8 cellular contexts compared by ENCODE assay signal in the genomic region with DNA sequence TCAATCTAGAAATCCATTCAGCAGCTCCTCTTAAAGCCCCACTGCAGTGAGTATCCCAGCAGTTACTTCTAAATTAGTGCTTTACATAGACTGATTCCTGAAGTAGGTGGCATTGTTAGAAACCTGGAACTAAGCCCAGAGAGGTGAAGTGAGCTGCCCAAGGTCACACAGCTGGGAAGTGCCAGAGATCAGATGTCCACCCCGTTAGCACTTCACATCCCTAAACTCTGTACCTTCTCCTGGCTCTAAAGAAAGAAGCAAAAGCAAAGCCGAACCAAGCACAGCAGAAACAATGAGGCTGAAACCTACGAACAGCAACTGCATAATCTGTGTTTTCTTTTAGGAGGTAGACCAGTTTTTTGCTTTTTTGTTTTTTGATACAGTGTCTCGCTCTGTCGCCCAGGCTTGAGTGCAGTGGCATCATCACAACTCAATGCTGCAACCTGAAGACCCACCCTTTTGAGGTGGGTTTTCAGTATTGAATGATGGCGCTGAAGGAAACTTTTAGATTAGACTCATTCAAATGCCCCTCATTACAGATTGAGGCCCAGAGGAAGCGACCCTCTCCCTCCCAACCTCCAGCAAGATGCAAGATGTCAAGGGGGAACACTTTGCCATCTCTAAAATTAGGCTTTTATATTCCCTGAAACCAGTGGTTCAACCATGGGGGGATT. TPM values are rescaled to one million over a fixed set of nuclear protein-coding genes. Genes with fewer than 3 reads are reported as not detected.
DNase-seq lines count a peak whose midpoint lies in the region; ATAC-seq lines count a peak whose summit lies in the region.

No MANE protein-coding gene starts in this region.

- DNase-seq in activated CD4-positive, alpha-beta T cell treated with anti-CD3 and anti-CD28 coated beads for 36 hours = no peak
- DNase-seq in activated CD4-positive, alpha-beta T cell treated with anti-CD3 and anti-CD28 coated beads, Interleukin-2, amount 50 U/mL, for 4 hours = no peak
- DNase-seq in left lobe of liver (ENCODE audit: low spot score) (no peak), superior temporal gyrus (ENCODE audit: extremely low spot score) (no peak), AG08396 (ENCODE audit: low spot score) (no peak)

- no peak for ATAC-seq in activated CD4-positive, alpha-beta T cell treated with anti-CD3 and anti-CD28 coated beads for 36 hours
- ATAC-seq in left lobe of liver (peak; percentile 1), GM18873 (IDR thresholded peaks at IDR 0.05; ENCODE audit: low FRiP score, unreplicated experiment) (no peak)

- H3K27ac Mint-ChIP-seq in activated CD4-positive, alpha-beta T cell treated with anti-CD3 and anti-CD28 coated beads for 36 hours = peak overlapping the region; percentile 98

- H3K36me3 Mint-ChIP-seq in activated CD4-positive, alpha-beta T cell treated with anti-CD3 and anti-CD28 coated beads for 36 hours (ENCODE audit: low read depth) = peaks cover 8% of the 10 kb centered on the region

- H3K4me3 Mint-ChIP-seq in activated CD4-positive, alpha-beta T cell treated with anti-CD3 and anti-CD28 coated beads for 36 hours = no peak overlapping the region

- intact Hi-C loops in activated CD4-positive, alpha-beta T cell treated with anti-CD3 and anti-CD28 coated beads for 36 hours (cut with DNase I, micrococcal nuclease) = loop anchor here in 1 of 2 experiments (5.0 kb wide), 2 partner anchors 253 to 368 kb away; no protein-coding TSS in a partner anchor

- POLR2A ChIA-PET in activated CD4-positive, alpha-beta T cell treated with anti-CD3 and anti-CD28 coated beads for 36 hours (lab: Charles Lee) = no interaction called here

- CTCF ChIA-PET in activated CD4-positive, alpha-beta T cell treated with anti-CD3 and anti-CD28 coated beads for 36 hours (lab: Charles Lee) = interaction anchor here (0.6 to 2.7 kb wide), 5 partner anchors 21 to 260 kb away, joined by 3 to 22 read pairs (median 5); no protein-coding TSS in a partner anchor

- H3K27me3 Mint-ChIP-seq in activated CD4-positive, alpha-beta T cell treated with anti-CD3 and anti-CD28 coated beads for 36 hours = no peaks in the 10 kb centered on the region

- H3K27ac ChIP-seq in adipose tissue (ENCODE audit: low read depth, low read length) (peak overlapping the region; percentile 70), temporal lobe (ENCODE audit: low read depth, low read length) (peak overlapping the region; percentile 100)

- H3K4me1 Mint-ChIP-seq in activated CD4-positive, alpha-beta T cell treated with anti-CD3 and anti-CD28 coated beads for 36 hours = peaks cover 47% of the 10 kb centered on the region

- H3K9me3 Mint-ChIP-seq in activated CD4-positive, alpha-beta T cell treated with anti-CD3 and anti-CD28 coated beads for 36 hours (ENCODE audit: low read depth) = no peaks in the 10 kb centered on the region

- 52 to 74% (median 71%) methylated on average over 7 of the region's 7 CpGs for WGBS in adipose tissue, 3 donors

RNA-seq across cellular contexts. Expression of a gene that starts 3.2 kb away (rescaled TPM):
- total RNA-seq in activated CD4-positive, alpha-beta T cell treated with anti-CD3 and anti-CD28 coated beads for 36 hours = 10 to 100 TPM; 33.7 to 50.3 TPM
- polyA plus RNA-seq in adipose tissue = 1 to 10 TPM; 5.0 to 9.1 (median 7.7) TPM
- total RNA-seq in left lobe of liver (13.8 TPM), temporal lobe (32.2 TPM)
